ENCODE assay signal across 14 cellular contexts in the genomic region with DNA sequence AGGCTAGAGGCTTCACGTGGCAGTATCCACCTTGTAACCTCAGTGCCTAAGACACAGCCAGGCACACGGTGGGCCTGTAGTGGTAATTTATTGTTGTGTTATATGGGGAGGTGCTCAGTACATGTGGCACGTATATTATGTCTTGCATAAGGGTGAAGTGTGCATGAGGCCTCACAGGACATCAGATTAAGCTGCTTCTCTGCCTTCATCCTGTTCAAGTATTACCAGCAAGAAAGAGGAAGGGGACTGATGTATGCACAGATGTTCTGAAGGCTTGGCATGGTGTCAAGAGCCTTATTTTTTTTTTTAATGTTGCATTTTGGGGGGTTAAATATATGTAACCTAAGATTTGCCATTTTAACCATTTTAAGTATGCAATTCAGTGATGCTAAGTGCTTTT.
A peak's percentile ranks its signal among the peaks of the same experiment; 100 is the strongest.
DNase-seq lines count a peak whose midpoint lies in the region; ATAC-seq and TF ChIP-seq lines count a peak whose summit lies in the region.
"Had no signal": no experiment of that assay in that cellular context is flagged by ENCODE, and none has a peak within 500 bp of the region (broad histone marks: within the 10 kb centered on the region; RNA-seq: fewer than 3 reads in every experiment).

No MANE protein-coding gene starts in this region.

- no peaks in the 10 kb centered on the region for H3K9me3 ChIP-seq in heart right ventricle
- no peaks in the 10 kb centered on the region for H3K9me3 ChIP-seq in PC-9 (ENCODE audit: insufficient read depth, low read depth)
- no peaks in the 10 kb centered on the region for H3K9me3 ChIP-seq in fibroblast of lung (ENCODE audit: control insufficient read depth, insufficient read depth, low read depth, low read length)
- H3K9me3 ChIP-seq in spleen = no peaks in the 10 kb centered on the region
- H3K9me3 ChIP-seq: transverse colon had no signal

- peaks cover 2 to 35% (median 24%) of the 10 kb centered on the region in 9 donors for H3K4me1 ChIP-seq in heart right ventricle
- peaks cover 91% of the 10 kb centered on the region for H3K4me1 ChIP-seq in PC-9 (replicated peaks; ENCODE audit: insufficient read depth)
- peaks cover 43% of the 10 kb centered on the region for H3K4me1 ChIP-seq in fibroblast of lung (ENCODE audit: control insufficient read depth, extremely low read depth, insufficient read depth, low read length)
- H3K4me1 ChIP-seq in spleen = peaks cover 3 to 51% (median 26%) of the 10 kb centered on the region in 6 donors

- H3K9me2 ChIP-seq in PC-9 (ENCODE audit: insufficient read depth) = no peaks in the 10 kb centered on the region

- H3K27ac Mint-ChIP-seq in type B pancreatic cell = peak overlapping the region; percentile 79
- H3K27ac Mint-ChIP-seq: activated naive CD8-positive, alpha-beta T cell had no signal

- H3K27ac ChIP-seq in heart right ventricle (peak overlapping the region in 6 of 10 donors; percentile 46 to 89 (median 80)), PC-9 (peak overlapping the region; percentile 68), fibroblast of lung (ENCODE audit: insufficient read depth, low read length) (peak overlapping the region; percentile 86), spleen (peak overlapping the region in 1 of 8 donors; percentile 11)

- H4K20me1 ChIP-seq in PC-9 (ENCODE audit: insufficient read depth) = no peaks in the 10 kb centered on the region
- H4K20me1 ChIP-seq in fibroblast of lung (ENCODE audit: control insufficient read depth, extremely low read depth, insufficient read depth, low read length) = no peaks in the 10 kb centered on the region

- DNase-seq in heart right ventricle (no peak), left cardiac atrium (no peak), PC-9 (no peak), fibroblast of lung (ENCODE audit: low read depth in 2 of 2) (no peak), type B pancreatic cell (ENCODE audit: extremely low spot score, unreplicated experiment) (no peak), HT-29 (ENCODE audit: low spot score) (no peak), NCI-H1417 (lab: John Stamatoyannopoulos, UW) (no peak), spleen (no peak)
- DNase-seq: hippocampal formation, NCI-H1436 treated with DMSO at 0.1 percent for 48 hours, NCI-H524 treated with DMSO at 0.1 percent for 48 hours, transverse colon had no signal

- H3K4me3 Mint-ChIP-seq in type B pancreatic cell = no peak overlapping the region
- H3K4me3 Mint-ChIP-seq: activated naive CD8-positive, alpha-beta T cell had no signal

- intact Hi-C loops in heart right ventricle (cut with DNase I) = loop anchor here in 5 of 10 donors (5.0 to 10.0 kb wide), 5 partner anchors 36 to 136 kb away; a partner anchor contains a TSS
- intact Hi-C loops in left cardiac atrium (cut with DNase I) = loop anchor here in 1 of 2 donors (10.0 kb wide), 2 partner anchors 104 to 146 kb away; no protein-coding TSS in a partner anchor
- intact Hi-C loops in PC-9 (cut with micrococcal nuclease; ENCODE audit: unreplicated experiment) = loop anchor here (5.0 kb wide), 1 partner anchor 74 kb away; a partner anchor contains a TSS
- intact Hi-C loops in spleen (cut with DNase I; ENCODE audit: low total_unique reads) = no loop called here

- no peaks in the 10 kb centered on the region for H3K9me3 Mint-ChIP-seq in type B pancreatic cell

- H3K4me1 Mint-ChIP-seq in type B pancreatic cell (ENCODE audit: unreplicated experiment) = peaks cover 38% of the 10 kb centered on the region

- POLR2A ChIA-PET in PC-9 (lab: Charles Lee; ENCODE audit: unreplicated experiment) = no interaction called here

- TF ChIP-seq CTCF in heart right ventricle (IDR thresholded peaks at IDR 0.05) = no peak
- no peak for TF ChIP-seq CTCF in PC-9 (conservative IDR thresholded peaks at IDR 0.05)
- TF ChIP-seq CTCF in fibroblast of lung (conservative IDR thresholded peaks at IDR 0.05 in 1 of 2, IDR thresholded peaks at IDR 0.05 in 1 of 2; ENCODE audit: low read depth in 1 of 2, low read length in 2 of 2) = no peak
- TF ChIP-seq CTCF in type B pancreatic cell (conservative IDR thresholded peaks at IDR 0.05) = no peak
- no peak for TF ChIP-seq CTCF in spleen (IDR thresholded peaks at IDR 0.05 in 8 of 11, conservative IDR thresholded peaks at IDR 0.05 in 3 of 11)

- H3K27me3 Mint-ChIP-seq in type B pancreatic cell = no peaks in the 10 kb centered on the region
- H3K27me3 Mint-ChIP-seq: activated naive CD8-positive, alpha-beta T cell had no signal

- peaks cover 88% of the 10 kb centered on the region for H3K79me2 ChIP-seq in PC-9 (ENCODE audit: low read depth)
- H3K79me2 ChIP-seq in fibroblast of lung (ENCODE audit: control insufficient read depth, insufficient read depth, low read length) = peaks cover 17% of the 10 kb centered on the region

- TF ChIP-seq POLR2A in spleen (IDR thresholded peaks at IDR 0.05) = no peak

- no TSS peak for BruUV-seq in PC-9 (replicated peaks; lab: Mats Ljungman, UMichigan)

- CTCF ChIA-PET in PC-9 (lab: Charles Lee) = no interaction called here

- H3K4me3 ChIP-seq in heart right ventricle (no peak overlapping the region), PC-9 (no peak overlapping the region), fibroblast of lung (replicated peaks in 1 of 4; ENCODE audit: control extremely low read depth in 1 of 4, insufficient read depth in 1 of 4, low read depth in 3 of 4, low read length in 4 of 4) (no peak overlapping the region), spleen (no peak overlapping the region)
- H3K4me3 ChIP-seq: cardiac muscle cell, transverse colon had no signal

- WGBS in heart right ventricle, 2 donors = 73 to 79% methylated on average over 3 of the region's 3 CpGs
- 25 to 49% (median 31%) methylated on average over 2 to 3 of the region's 3 CpGs for WGBS in spleen, 5 donors

- peaks cover 71% of the 10 kb centered on the region for H3F3A ChIP-seq in PC-9 (ENCODE audit: insufficient read depth, low read depth)

- no peak for ATAC-seq in heart right ventricle
- no peak for ATAC-seq in left cardiac atrium

- H3K4me2 ChIP-seq in PC-9 (peak overlapping the region; percentile 42; the same call in 1 of the 2 replicates), fibroblast of lung (ENCODE audit: extremely low read depth, insufficient read depth, low read length) (no peak overlapping the region)

- no peak overlapping the region for H2AFZ ChIP-seq in PC-9
- no peak overlapping the region for H2AFZ ChIP-seq in fibroblast of lung (ENCODE audit: low read length)

- H3K36me3 ChIP-seq in heart right ventricle (peaks cover 0 to 58% (median 8%) of the 10 kb centered on the region in 9 donors), PC-9 (ENCODE audit: low read depth) (peaks cover 39% of the 10 kb centered on the region), fibroblast of lung (ENCODE audit: control insufficient read depth, insufficient read depth, low read length) (peaks cover 17% of the 10 kb centered on the region), spleen (peaks cover 3 to 82% (median 35%) of the 10 kb centered on the region in 6 donors)

- H3K9ac ChIP-seq in fibroblast of lung (ENCODE audit: insufficient read depth, low read length) = no peak overlapping the region

- peaks cover 13% of the 10 kb centered on the region for H3K36me3 Mint-ChIP-seq in type B pancreatic cell

- H3K27me3 ChIP-seq in heart right ventricle (no peaks in the 10 kb centered on the region), PC-9 (ENCODE audit: insufficient read depth, low read depth) (no peaks in the 10 kb centered on the region), fibroblast of lung (ENCODE audit: control insufficient read depth, insufficient read depth, low read length) (no peaks in the 10 kb centered on the region), spleen (replicated peaks in 1 of 7) (no peaks in the 10 kb centered on the region)
- H3K27me3 ChIP-seq: cardiac muscle cell, transverse colon had no signal
